In the genomic region with DNA sequence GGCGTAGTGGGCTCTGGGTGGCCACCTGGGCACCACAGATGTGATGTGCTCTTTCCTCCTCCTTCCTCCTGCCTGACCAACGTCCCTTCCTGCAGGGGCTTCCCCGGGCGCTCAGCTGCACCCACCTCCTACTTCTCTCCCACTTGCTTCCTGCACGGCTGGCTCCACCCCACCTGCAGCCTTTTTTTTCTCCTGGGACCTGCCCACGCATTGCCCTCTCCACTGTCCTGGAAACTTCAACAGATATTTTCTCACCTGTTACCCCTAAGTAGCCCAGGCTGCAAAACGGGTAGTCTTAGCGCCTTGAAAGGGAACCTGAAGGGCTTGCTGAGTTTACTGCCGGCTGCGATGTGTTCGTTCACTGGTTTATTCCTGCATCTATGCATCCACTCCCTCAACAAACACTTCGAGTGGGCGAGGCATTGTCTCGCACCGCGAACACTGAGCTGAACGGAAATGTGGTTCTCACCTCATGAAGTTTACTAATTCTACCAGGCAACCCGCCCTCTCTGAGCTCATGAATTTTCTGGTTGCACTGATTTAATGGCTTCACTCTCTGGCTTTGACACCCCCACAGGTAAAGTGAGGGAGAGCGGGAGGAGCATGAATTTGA, we compare ENCODE assay signal across 1 cellular context.
TF ChIP-seq lines count a peak whose summit lies in the region.

No MANE protein-coding gene starts in this region.

TF ChIP-seq in GM12878, 131 proteins besides CTCF, POLR2A, EP300 and RAD21 (continued from another document):
- TF ChIP-seq, protein P1, sequence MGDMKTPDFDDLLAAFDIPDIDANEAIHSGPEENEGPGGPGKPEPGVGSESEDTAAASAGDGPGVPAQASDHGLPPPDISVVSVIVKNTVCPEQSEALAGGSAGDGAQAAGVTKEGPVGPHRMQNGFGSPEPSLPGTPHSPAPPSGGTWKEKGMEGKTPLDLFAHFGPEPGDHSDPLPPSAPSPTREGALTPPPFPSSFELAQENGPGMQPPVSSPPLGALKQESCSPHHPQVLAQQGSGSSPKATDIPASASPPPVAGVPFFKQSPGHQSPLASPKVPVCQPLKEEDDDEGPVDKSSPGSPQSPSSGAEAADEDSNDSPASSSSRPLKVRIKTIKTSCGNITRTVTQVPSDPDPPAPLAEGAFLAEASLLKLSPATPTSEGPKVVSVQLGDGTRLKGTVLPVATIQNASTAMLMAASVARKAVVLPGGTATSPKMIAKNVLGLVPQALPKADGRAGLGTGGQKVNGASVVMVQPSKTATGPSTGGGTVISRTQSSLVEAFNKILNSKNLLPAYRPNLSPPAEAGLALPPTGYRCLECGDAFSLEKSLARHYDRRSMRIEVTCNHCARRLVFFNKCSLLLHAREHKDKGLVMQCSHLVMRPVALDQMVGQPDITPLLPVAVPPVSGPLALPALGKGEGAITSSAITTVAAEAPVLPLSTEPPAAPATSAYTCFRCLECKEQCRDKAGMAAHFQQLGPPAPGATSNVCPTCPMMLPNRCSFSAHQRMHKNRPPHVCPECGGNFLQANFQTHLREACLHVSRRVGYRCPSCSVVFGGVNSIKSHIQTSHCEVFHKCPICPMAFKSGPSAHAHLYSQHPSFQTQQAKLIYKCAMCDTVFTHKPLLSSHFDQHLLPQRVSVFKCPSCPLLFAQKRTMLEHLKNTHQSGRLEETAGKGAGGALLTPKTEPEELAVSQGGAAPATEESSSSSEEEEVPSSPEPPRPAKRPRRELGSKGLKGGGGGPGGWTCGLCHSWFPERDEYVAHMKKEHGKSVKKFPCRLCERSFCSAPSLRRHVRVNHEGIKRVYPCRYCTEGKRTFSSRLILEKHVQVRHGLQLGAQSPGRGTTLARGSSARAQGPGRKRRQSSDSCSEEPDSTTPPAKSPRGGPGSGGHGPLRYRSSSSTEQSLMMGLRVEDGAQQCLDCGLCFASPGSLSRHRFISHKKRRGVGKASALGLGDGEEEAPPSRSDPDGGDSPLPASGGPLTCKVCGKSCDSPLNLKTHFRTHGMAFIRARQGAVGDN (IDR thresholded peaks at IDR 0.05), result no peak
- no peak for TF ChIP-seq PAX5 (IDR thresholded peaks at IDR 0.05; ENCODE audit: borderline replicate concordance, low read depth, low read length)
- no peak for TF ChIP-seq USF1 (IDR thresholded peaks at IDR 0.05; ENCODE audit: borderline replicate concordance, extremely low read length, insufficient read depth, low read depth, low read length)
- TF ChIP-seq MEF2A (IDR thresholded peaks at IDR 0.05; ENCODE audit: insufficient read depth, low read depth, low read length), result no peak
- no peak for TF ChIP-seq ZSCAN29 (IDR thresholded peaks at IDR 0.05)
- TF ChIP-seq ATF3 (IDR thresholded peaks at IDR 0.05; ENCODE audit: borderline replicate concordance, extremely low read depth, low read depth, low read length), result no peak
- TF ChIP-seq YY1 (IDR thresholded peaks at IDR 0.05; ENCODE audit: low read depth, low read length), result no peak
- TF ChIP-seq CHD2 (IDR thresholded peaks at IDR 0.05; ENCODE audit: borderline replicate concordance, low read depth, low read length), result 0 out of 2 replicates have a peak, but pooled peaks have one; percentile 16
- TF ChIP-seq FOS (IDR thresholded peaks at IDR 0.05; ENCODE audit: borderline replicate concordance, extremely low read depth, insufficient read length), result no peak
- TF ChIP-seq MTA3 (IDR thresholded peaks at IDR 0.05; ENCODE audit: borderline replicate concordance, low read length), result no peak
- TF ChIP-seq BRCA1 (IDR thresholded peaks at IDR 0.05; ENCODE audit: low read depth, low read length), result no peak
- TF ChIP-seq ZNF24 (IDR thresholded peaks at IDR 0.05), result no peak
- no peak for TF ChIP-seq ESRRA (IDR thresholded peaks at IDR 0.05; ENCODE audit: low read length)
- TF ChIP-seq, protein P2, sequence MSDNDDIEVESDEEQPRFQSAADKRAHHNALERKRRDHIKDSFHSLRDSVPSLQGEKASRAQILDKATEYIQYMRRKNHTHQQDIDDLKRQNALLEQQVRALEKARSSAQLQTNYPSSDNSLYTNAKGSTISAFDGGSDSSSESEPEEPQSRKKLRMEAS (IDR thresholded peaks at IDR 0.05; ENCODE audit: low read depth, low read length), result no peak
- TF ChIP-seq IKZF2 (IDR thresholded peaks at IDR 0.05), result peak in 1 of 2 experiments; percentile 19; a peak in 1 of 4 replicates
- TF ChIP-seq HCFC1 (IDR thresholded peaks at IDR 0.05; ENCODE audit: low read length), result no peak
- TF ChIP-seq NFXL1 (IDR thresholded peaks at IDR 0.05; ENCODE audit: borderline replicate concordance), result no peak
- no peak for TF ChIP-seq CHD4 (IDR thresholded peaks at IDR 0.05)
- TF ChIP-seq IRF4 (IDR thresholded peaks at IDR 0.05; ENCODE audit: low read depth, low read length), result no peak
- TF ChIP-seq, protein P3, sequence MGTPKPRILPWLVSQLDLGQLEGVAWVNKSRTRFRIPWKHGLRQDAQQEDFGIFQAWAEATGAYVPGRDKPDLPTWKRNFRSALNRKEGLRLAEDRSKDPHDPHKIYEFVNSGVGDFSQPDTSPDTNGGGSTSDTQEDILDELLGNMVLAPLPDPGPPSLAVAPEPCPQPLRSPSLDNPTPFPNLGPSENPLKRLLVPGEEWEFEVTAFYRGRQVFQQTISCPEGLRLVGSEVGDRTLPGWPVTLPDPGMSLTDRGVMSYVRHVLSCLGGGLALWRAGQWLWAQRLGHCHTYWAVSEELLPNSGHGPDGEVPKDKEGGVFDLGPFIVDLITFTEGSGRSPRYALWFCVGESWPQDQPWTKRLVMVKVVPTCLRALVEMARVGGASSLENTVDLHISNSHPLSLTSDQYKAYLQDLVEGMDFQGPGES (IDR thresholded peaks at IDR 0.05), result no peak
- TF ChIP-seq TCF7 (IDR thresholded peaks at IDR 0.05; ENCODE audit: borderline replicate concordance), result no peak
- no peak for TF ChIP-seq RFX5 (IDR thresholded peaks at IDR 0.05; ENCODE audit: low read depth, low read length)
- no peak for TF ChIP-seq NR2C1 (IDR thresholded peaks at IDR 0.05)
- TF ChIP-seq E2F8 (IDR thresholded peaks at IDR 0.05; ENCODE audit: low read depth, partially characterized antibody), result no peak
- no peak for TF ChIP-seq WRNIP1 (IDR thresholded peaks at IDR 0.05; ENCODE audit: borderline replicate concordance, low read depth, low read length)
- TF ChIP-seq GABPA (IDR thresholded peaks at IDR 0.05; ENCODE audit: low read depth), result no peak
- no peak for TF ChIP-seq ZNF384 (IDR thresholded peaks at IDR 0.05; ENCODE audit: borderline replicate concordance, low read depth, low read length)
- TF ChIP-seq HDAC2 (IDR thresholded peaks at IDR 0.05), result no peak
- no peak for TF ChIP-seq ZNF217 (IDR thresholded peaks at IDR 0.05)
- TF ChIP-seq POU2F2 (IDR thresholded peaks at IDR 0.05; ENCODE audit: borderline replicate concordance, low read depth, low read length), result no peak; the same call in 2 of the 3 replicates
- TF ChIP-seq ZBED1 (IDR thresholded peaks at IDR 0.05; ENCODE audit: borderline replicate concordance), result no peak
